Comparison of ENCODE assay signal across 8 cellular contexts in the genomic region with DNA sequence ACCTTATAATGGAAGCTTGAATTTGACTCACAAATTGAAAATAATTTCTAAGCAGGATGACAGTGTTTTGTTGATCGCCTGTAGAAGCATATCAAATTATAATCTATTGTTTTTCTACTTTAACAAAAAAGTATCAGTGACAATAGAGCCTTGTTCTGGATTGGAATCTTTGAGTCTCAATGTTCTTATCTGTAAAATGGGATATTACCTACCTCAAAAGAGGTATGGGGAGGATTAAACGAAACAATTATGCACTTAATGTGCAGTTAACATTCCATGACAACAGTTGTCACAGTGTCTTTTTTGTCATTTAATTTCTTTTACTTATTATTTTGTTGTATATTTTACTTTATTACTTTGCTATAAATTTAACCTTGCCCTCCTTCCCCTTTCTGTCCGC. TPM values are rescaled to one million over a fixed set of nuclear protein-coding genes. Genes with fewer than 3 reads are reported as not detected.
DNase-seq lines count a peak whose midpoint lies in the region; ATAC-seq and TF ChIP-seq lines count a peak whose summit lies in the region.

No MANE protein-coding gene starts in this region.

- no peak for ATAC-seq in naive thymus-derived CD4-positive, alpha-beta T cell
- ATAC-seq in GM21360 (IDR thresholded peaks at IDR 0.05; ENCODE audit: unreplicated experiment): no peak

- peaks cover 13 to 33% (median 21%) of the 10 kb centered on the region in 3 experiments for H3K36me3 ChIP-seq in naive thymus-derived CD4-positive, alpha-beta T cell (ENCODE audit: control insufficient read depth in 2 of 3, insufficient read depth in 3 of 3, low read length in 3 of 3)

- peak overlapping the region; percentile 37 to 98 (median 95) for H3K27ac Mint-ChIP-seq in IgD-negative memory B cell
- H3K27ac Mint-ChIP-seq in chondrocyte (ENCODE audit: unreplicated experiment): no peak overlapping the region
- H3K27ac Mint-ChIP-seq in naive thymus-derived CD4-positive, alpha-beta T cell: peak overlapping the region; percentile 91 to 99 (median 95)

- CTCF ChIA-PET in AG04450 (lab: Charles Lee): interaction anchor here (1.4 to 2.0 kb wide), 2 partner anchors 12 to 140 kb away, joined by 4 to 9 read pairs; no protein-coding TSS in a partner anchor
- CTCF ChIA-PET in naive thymus-derived CD4-positive, alpha-beta T cell (lab: Charles Lee): interaction anchor here (0.7 to 1.5 kb wide), 2 partner anchors 12 to 197 kb away, joined by 3 to 4 read pairs; no protein-coding TSS in a partner anchor

- H3K4me1 Mint-ChIP-seq in IgD-negative memory B cell: peaks cover 17 to 26% (median 24%) of the 10 kb centered on the region in 3 donors
- H3K4me1 Mint-ChIP-seq in chondrocyte (ENCODE audit: low read depth): peaks cover 32% of the 10 kb centered on the region
- peaks cover 24 to 66% (median 59%) of the 10 kb centered on the region in 7 donors for H3K4me1 Mint-ChIP-seq in naive thymus-derived CD4-positive, alpha-beta T cell

- peak overlapping the region; percentile 87 to 97 (median 96) for H3K4me3 Mint-ChIP-seq in IgD-negative memory B cell
- peak overlapping the region; percentile 85 for H3K4me3 Mint-ChIP-seq in chondrocyte (ENCODE audit: unreplicated experiment)
- H3K4me3 Mint-ChIP-seq in naive thymus-derived CD4-positive, alpha-beta T cell: peak overlapping the region; percentile 93 to 97 (median 95)

- H3K9me3 ChIP-seq in AG04450 (ENCODE audit: control insufficient read depth, insufficient read depth, low read length): no peaks in the 10 kb centered on the region; the same call in 1 of the 2 replicates
- no peaks in the 10 kb centered on the region for H3K9me3 ChIP-seq in naive thymus-derived CD4-positive, alpha-beta T cell (ENCODE audit: control insufficient read depth in 2 of 3, low read length in 3 of 3)

- TF ChIP-seq CTCF in AG04450 (IDR thresholded peaks at IDR 0.05; ENCODE audit: low read depth, low read length): no peak
- TF ChIP-seq CTCF in chondrocyte (IDR thresholded peaks at IDR 0.05): no peak

- no peak overlapping the region for H3K27ac ChIP-seq in AG04450 (ENCODE audit: low read depth, low read length)
- H3K27ac ChIP-seq in naive thymus-derived CD4-positive, alpha-beta T cell (ENCODE audit: low read depth, low read length): peak overlapping the region; percentile 88

- H3K36me3 Mint-ChIP-seq in IgD-negative memory B cell (peaks cover 1% of the 10 kb centered on the region), chondrocyte (ENCODE audit: low read depth) (peaks cover 15% of the 10 kb centered on the region)
- peaks cover 0 to 26% (median 18%) of the 10 kb centered on the region in 5 donors for H3K36me3 Mint-ChIP-seq in naive thymus-derived CD4-positive, alpha-beta T cell

- no peaks in the 10 kb centered on the region for H3K27me3 ChIP-seq in AG04450 (ENCODE audit: control insufficient read depth, insufficient read depth, low read length)
- H3K27me3 ChIP-seq in naive thymus-derived CD4-positive, alpha-beta T cell (ENCODE audit: control insufficient read depth in 2 of 2, insufficient read depth in 2 of 2, low read length in 2 of 2): no peaks in the 10 kb centered on the region

- no peak for DNase-seq in AG04450 (ENCODE audit: low read depth, low spot score)
- DNase-seq in chondrocyte (ENCODE audit: low spot score): no peak
- DNase-seq in naive thymus-derived CD4-positive, alpha-beta T cell: no peak
- no peak for DNase-seq in NCI-H2107 (lab: John Stamatoyannopoulos, UW)
- DNase-seq in SK-N-DZ (ENCODE audit: low spot score): no peak
- no peak for DNase-seq in UCSD-AML1 (lab: John Stamatoyannopoulos, UW; ENCODE audit: unreplicated experiment)

- no peaks in the 10 kb centered on the region for H3K9me3 Mint-ChIP-seq in IgD-negative memory B cell
- no peaks in the 10 kb centered on the region for H3K9me3 Mint-ChIP-seq in chondrocyte (ENCODE audit: low read depth)
- peaks cover 0 to 1% (median 0%) of the 10 kb centered on the region in 11 donors for H3K9me3 Mint-ChIP-seq in naive thymus-derived CD4-positive, alpha-beta T cell

- peaks cover 19 to 22% of the 10 kb centered on the region in 2 donors for H3K4me1 ChIP-seq in naive thymus-derived CD4-positive, alpha-beta T cell (ENCODE audit: control insufficient read depth in 2 of 2, insufficient read depth in 2 of 2, low read length in 2 of 2)

- POLR2A ChIA-PET in AG04450 (lab: Yijun Ruan, JAX): no interaction called here
- POLR2A ChIA-PET in naive thymus-derived CD4-positive, alpha-beta T cell (lab: Charles Lee): interaction anchor here (0.6 kb wide), 1 partner anchor 11 kb away, joined by 3 read pairs; no protein-coding TSS in a partner anchor

- no peaks in the 10 kb centered on the region for H3K27me3 Mint-ChIP-seq in IgD-negative memory B cell
- no peaks in the 10 kb centered on the region for H3K27me3 Mint-ChIP-seq in chondrocyte (ENCODE audit: low read depth)
- peaks cover 0 to 1% (median 0%) of the 10 kb centered on the region in 5 donors for H3K27me3 Mint-ChIP-seq in naive thymus-derived CD4-positive, alpha-beta T cell

- H3K4me3 ChIP-seq in AG04450 (ENCODE audit: low read depth, low read length): peak overlapping the region; percentile 90
- peak overlapping the region; percentile 60 for H3K4me3 ChIP-seq in naive thymus-derived CD4-positive, alpha-beta T cell (ENCODE audit: low read length)

- intact Hi-C loops in naive thymus-derived CD4-positive, alpha-beta T cell (cut with micrococcal nuclease): loop anchor here (1.0 to 10.0 kb wide), 5 partner anchors 717 to 1322 kb away; a partner anchor contains a TSS

RNA-seq across cellular contexts. Expression of a gene that starts 1.1 kb away (rescaled TPM):
- 366 and 400 TPM in 2 replicates for polyA plus RNA-seq in AG04450 (2011; rRNA removed)
- 129 and 138 TPM in 2 replicates for polyA minus RNA-seq in AG04450 (2011; rRNA and poly(A)+ RNA removed)
- polyA plus RNA-seq in IgD-negative memory B cell: 191 TPM
- total RNA-seq in chondrocyte: 161 to 180 TPM (median 169 TPM) in 3 replicates
- total RNA-seq in naive thymus-derived CD4-positive, alpha-beta T cell: 100 to 1,000 TPM; 112 to 180 (median 116) TPM
- polyA plus RNA-seq in naive thymus-derived CD4-positive, alpha-beta T cell: 100 to 1,000 TPM; 169 to 206 TPM
- polyA plus RNA-seq in SK-N-DZ (2014; cell fraction: cytosol; rRNA removed): 73.3 and 108 TPM in 2 replicates
- polyA plus RNA-seq in SK-N-DZ (2014; cell fraction: nucleus; rRNA removed): 57.2 and 81.1 TPM in 2 replicates
